ENCODE assay signal across 20 cellular contexts in the genomic region with DNA sequence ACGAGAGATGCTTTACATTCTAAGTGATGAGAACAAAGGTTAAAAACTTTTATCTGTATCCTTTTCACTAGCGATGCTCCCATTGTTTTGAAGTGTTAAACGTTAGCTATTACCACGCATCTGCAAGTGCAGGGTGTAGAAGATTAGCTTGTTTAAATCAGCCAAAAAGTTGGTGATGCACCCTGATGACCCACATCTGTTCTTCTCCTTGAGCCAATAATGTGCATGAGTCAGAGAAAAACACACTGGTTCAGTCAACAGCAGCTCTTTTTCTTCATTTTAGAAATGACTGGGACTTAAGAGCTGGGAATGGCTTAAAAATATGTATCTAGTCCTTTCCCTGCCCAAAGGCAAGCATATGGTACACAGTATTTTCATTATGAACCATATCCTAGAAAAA.
DNase-seq lines count a peak whose midpoint lies in the region; ATAC-seq and TF ChIP-seq lines count a peak whose summit lies in the region.
"Had no signal": no experiment of that assay in that cellular context is flagged by ENCODE, and none has a peak within 500 bp of the region (broad histone marks: within the 10 kb centered on the region; RNA-seq: fewer than 3 reads in every experiment).

No MANE protein-coding gene starts in this region.

- ATAC-seq in GM18909 (IDR thresholded peaks at IDR 0.05; ENCODE audit: poor library complexity, unreplicated experiment) (no peak), body of pancreas (no peak)
- ATAC-seq: activated naive CD8-positive, alpha-beta T cell treated with anti-CD3 and anti-CD28 coated beads, Interleukin-2, amount 50 U/mL, for 24 hours; activated T-cell treated with anti-CD3 and anti-CD28 coated beads, Interleukin-2, amount 50 U/mL, for 72 hours had no signal

- no peaks in the 10 kb centered on the region for H3K36me3 ChIP-seq in body of pancreas (replicated peaks in 1 of 2; ENCODE audit: insufficient read depth in 1 of 2, low read depth in 2 of 2)
- H3K36me3 ChIP-seq: BE2C, neutrophil, sigmoid colon had no signal

- DNase-seq in EH (ENCODE audit: low read depth) (peak; percentile 63), RPMI7951 (ENCODE audit: low read depth) (peak; percentile 15), fibroblast of the conjunctiva (ENCODE audit: low read depth) (peak; percentile 30), osteocyte (ENCODE audit: extremely low spot score, unreplicated experiment) (no peak), NCI-H524 (lab: John Stamatoyannopoulos, UW) (no peak), body of pancreas (no peak)
- DNase-seq in activated naive CD4-positive, alpha-beta T cell treated with anti-CD3 and anti-CD28 coated beads, Interleukin-2, amount 50 U/mL, for 16 hours = no peak
- DNase-seq: activated CD4-positive, alpha-beta memory T cell treated with anti-CD3 and anti-CD28 coated beads, Interleukin-2, amount 10 ng/mL, durations not matched to agents 7 days and 5 days; activated naive CD8-positive, alpha-beta T cell treated with anti-CD3 and anti-CD28 coated beads, Interleukin-2, amount 50 U/mL, for 24 hours; activated T-cell treated with anti-CD3 and anti-CD28 coated beads, Interleukin-2, amount 50 U/mL, for 72 hours; BE2C; DMS 273 treated with DMSO at 0.1 percent for 48 hours; head of caudate nucleus; NCI-H2171; RPMI8226; sigmoid colon; T-helper 1 cell had no signal

- H3K9me3 Mint-ChIP-seq in osteocyte (ENCODE audit: unreplicated experiment) = no peaks in the 10 kb centered on the region
- H3K9me3 Mint-ChIP-seq: activated CD4-positive, alpha-beta memory T cell treated with anti-CD3 and anti-CD28 coated beads, Interleukin-2, amount 10 ng/mL, durations not matched to agents 7 days and 5 days; activated naive CD8-positive, alpha-beta T cell treated with anti-CD3 and anti-CD28 coated beads, Interleukin-2, amount 50 U/mL, for 24 hours had no signal

- TF ChIP-seq POLR2A in body of pancreas (IDR thresholded peaks at IDR 0.05) = no peak

- H3K27me3 ChIP-seq in body of pancreas = no peaks in the 10 kb centered on the region
- H3K27me3 ChIP-seq: BE2C, neutrophil, sigmoid colon had no signal

- intact Hi-C loops in body of pancreas (cut with DNase I) = no loop called here

- peak overlapping the region; percentile 10 for H3K27ac Mint-ChIP-seq in osteocyte (ENCODE audit: unreplicated experiment)
- H3K27ac Mint-ChIP-seq: activated CD4-positive, alpha-beta memory T cell treated with anti-CD3 and anti-CD28 coated beads, Interleukin-2, amount 10 ng/mL, durations not matched to agents 7 days and 5 days; activated naive CD8-positive, alpha-beta T cell treated with anti-CD3 and anti-CD28 coated beads, Interleukin-2, amount 50 U/mL, for 24 hours; activated T-cell treated with anti-CD3 and anti-CD28 coated beads, Interleukin-2, amount 50 U/mL, for 72 hours; mesothelial cell of epicardium had no signal

- H3K27me3 Mint-ChIP-seq in osteocyte (ENCODE audit: unreplicated experiment) = no peaks in the 10 kb centered on the region
- H3K27me3 Mint-ChIP-seq: activated CD4-positive, alpha-beta memory T cell treated with anti-CD3 and anti-CD28 coated beads, Interleukin-2, amount 10 ng/mL, durations not matched to agents 7 days and 5 days; activated naive CD8-positive, alpha-beta T cell treated with anti-CD3 and anti-CD28 coated beads, Interleukin-2, amount 50 U/mL, for 24 hours had no signal

- H3K9me3 ChIP-seq in body of pancreas = no peaks in the 10 kb centered on the region
- H3K9me3 ChIP-seq: BE2C, neutrophil, sigmoid colon had no signal

- no peak overlapping the region for H3K4me3 ChIP-seq in body of pancreas
- H3K4me3 ChIP-seq: sigmoid colon had no signal

- TF ChIP-seq CTCF in osteocyte (IDR thresholded peaks at IDR 0.05) (no peak), body of pancreas (IDR thresholded peaks at IDR 0.05) (no peak)

- H3K4me1 Mint-ChIP-seq in osteocyte (ENCODE audit: unreplicated experiment) = peaks cover 23% of the 10 kb centered on the region
- H3K4me1 Mint-ChIP-seq: activated CD4-positive, alpha-beta memory T cell treated with anti-CD3 and anti-CD28 coated beads, Interleukin-2, amount 10 ng/mL, durations not matched to agents 7 days and 5 days; activated naive CD8-positive, alpha-beta T cell treated with anti-CD3 and anti-CD28 coated beads, Interleukin-2, amount 50 U/mL, for 24 hours had no signal

- 79 to 94% methylated on average over 4 of the region's 4 CpGs for WGBS in body of pancreas, 2 donors

- H3K4me1 ChIP-seq in body of pancreas = no peaks in the 10 kb centered on the region
- H3K4me1 ChIP-seq: BE2C had no signal

- no peak overlapping the region for H3K4me3 Mint-ChIP-seq in osteocyte (ENCODE audit: unreplicated experiment)
- H3K4me3 Mint-ChIP-seq: activated CD4-positive, alpha-beta memory T cell treated with anti-CD3 and anti-CD28 coated beads, Interleukin-2, amount 10 ng/mL, durations not matched to agents 7 days and 5 days; activated naive CD8-positive, alpha-beta T cell treated with anti-CD3 and anti-CD28 coated beads, Interleukin-2, amount 50 U/mL, for 24 hours; activated T-cell treated with anti-CD3 and anti-CD28 coated beads, Interleukin-2, amount 50 U/mL, for 72 hours; mesothelial cell of epicardium had no signal

- no peaks in the 10 kb centered on the region for H3K36me3 Mint-ChIP-seq in osteocyte (ENCODE audit: unreplicated experiment)
- H3K36me3 Mint-ChIP-seq: mesothelial cell of epicardium had no signal

- H3K27ac ChIP-seq in body of pancreas = no peak overlapping the region
- H3K27ac ChIP-seq: neutrophil had no signal

Comparison
In these comparisons a context has a peak if more than half of its experiments do, and no peak if none do; other contexts are left out.
1. DNase-seq: peak in EH (single experiment), RPMI7951 (single experiment) and fibroblast of the conjunctiva (single experiment); none in osteocyte (single experiment), NCI-H524 (0 of 2), body of pancreas (0 of 4) and activated naive CD4-positive, alpha-beta T cell treated with anti-CD3 and anti-CD28 coated beads, Interleukin-2, amount 50 U/mL, for 16 hours (single experiment).